Comparison of ENCODE assay signal across 10 cellular contexts in the genomic region with DNA sequence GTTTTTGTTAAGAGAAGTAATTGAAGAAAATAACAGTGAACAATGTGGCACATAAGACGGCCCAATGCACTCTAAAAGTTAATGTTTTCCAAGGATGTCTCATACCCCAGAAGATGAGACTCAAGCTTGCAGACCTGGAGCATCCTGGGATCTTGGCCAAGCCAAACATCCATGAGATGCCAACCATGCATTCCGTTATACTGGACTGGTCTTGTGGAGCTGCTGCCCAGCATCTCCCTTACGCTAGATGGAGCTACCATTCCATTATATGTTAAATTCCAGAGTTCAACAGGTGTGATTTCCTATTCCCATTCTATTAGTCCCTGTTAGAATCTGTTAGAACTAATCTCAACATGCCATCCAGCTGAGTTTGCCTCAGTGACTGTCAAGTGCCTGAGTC.
DNase-seq lines count a peak whose midpoint lies in the region; ATAC-seq and TF ChIP-seq lines count a peak whose summit lies in the region.
"Had no signal": no experiment of that assay in that cellular context is flagged by ENCODE, and none has a peak within 500 bp of the region (broad histone marks: within the 10 kb centered on the region; RNA-seq: fewer than 3 reads in every experiment).

No MANE protein-coding gene starts in this region.

- H3K4me3 ChIP-seq in smooth muscle cell: no peak overlapping the region

- H3K27ac Mint-ChIP-seq in activated T-cell treated with anti-CD3 and anti-CD28 coated beads, Interleukin-2, amount 50 U/mL, for 72 hours: no peak overlapping the region
- H3K27ac Mint-ChIP-seq in stimulated activated naive CD8-positive, alpha-beta T cell treated with anti-CD3 and anti-CD28 coated beads, Interleukin-15, amount 100 ng/mL, for 72 hours: no peak overlapping the region
- H3K27ac Mint-ChIP-seq: naive B cell; T-helper 1 cell treated with Interleukin-12 subunit alpha and Interleukin-12 subunit beta and Interleukin-4 antibody, amounts not matched to agents 30 μg/mL and 1 μg/mL, for 36 hours had no signal

- no peaks in the 10 kb centered on the region for H3K27me3 Mint-ChIP-seq in activated T-cell treated with anti-CD3 and anti-CD28 coated beads, Interleukin-2, amount 50 U/mL, for 72 hours (ENCODE audit: low read depth)
- H3K27me3 Mint-ChIP-seq in stimulated activated naive CD8-positive, alpha-beta T cell treated with anti-CD3 and anti-CD28 coated beads, Interleukin-15, amount 100 ng/mL, for 72 hours: no peaks in the 10 kb centered on the region
- H3K27me3 Mint-ChIP-seq: naive B cell had no signal

- H3K4me3 Mint-ChIP-seq in activated T-cell treated with anti-CD3 and anti-CD28 coated beads, Interleukin-2, amount 50 U/mL, for 72 hours: no peak overlapping the region
- no peak overlapping the region for H3K4me3 Mint-ChIP-seq in stimulated activated naive CD8-positive, alpha-beta T cell treated with anti-CD3 and anti-CD28 coated beads, Interleukin-15, amount 100 ng/mL, for 72 hours
- H3K4me3 Mint-ChIP-seq: naive B cell; T-helper 1 cell treated with Interleukin-12 subunit alpha and Interleukin-12 subunit beta and Interleukin-4 antibody, amounts not matched to agents 30 μg/mL and 1 μg/mL, for 36 hours had no signal

- no peaks in the 10 kb centered on the region for H3K4me1 ChIP-seq in smooth muscle cell (ENCODE audit: low read depth)

- peak; percentile 12 for DNase-seq in NCI-H1092 treated with DMSO at 0.1 percent for 48 hours (lab: John Stamatoyannopoulos, UW)
- no peak for DNase-seq in NCI-H1092 (lab: John Stamatoyannopoulos, UW)
- peak; percentile 60 for DNase-seq in NCI-H69 (lab: John Stamatoyannopoulos, UW)
- DNase-seq in smooth muscle cell (lab: John Stamatoyannopoulos, UW; ENCODE audit: unreplicated experiment): no peak
- no peak for DNase-seq in activated T-cell treated with anti-CD3 and anti-CD28 coated beads, Interleukin-2, amount 50 U/mL, for 72 hours
- DNase-seq in stimulated activated naive CD8-positive, alpha-beta T cell treated with anti-CD3 and anti-CD28 coated beads, Interleukin-15, amount 100 ng/mL, for 72 hours: no peak
- DNase-seq in superior temporal gyrus (ENCODE audit: extremely low spot score): no peak
- DNase-seq: naive B cell had no signal

- H3K36me3 Mint-ChIP-seq in activated T-cell treated with anti-CD3 and anti-CD28 coated beads, Interleukin-2, amount 50 U/mL, for 72 hours (ENCODE audit: insufficient read depth in 2 of 2): no peaks in the 10 kb centered on the region
- H3K36me3 Mint-ChIP-seq: naive B cell had no signal

- 29% methylated on average over 3 of the region's 3 CpGs for WGBS in smooth muscle cell (ENCODE audit: low lambda C conversion rate)

- no peaks in the 10 kb centered on the region for H3K9me3 Mint-ChIP-seq in activated T-cell treated with anti-CD3 and anti-CD28 coated beads, Interleukin-2, amount 50 U/mL, for 72 hours
- no peaks in the 10 kb centered on the region for H3K9me3 Mint-ChIP-seq in stimulated activated naive CD8-positive, alpha-beta T cell treated with anti-CD3 and anti-CD28 coated beads, Interleukin-15, amount 100 ng/mL, for 72 hours
- H3K9me3 Mint-ChIP-seq: T-helper 1 cell treated with Interleukin-12 subunit alpha and Interleukin-12 subunit beta and Interleukin-4 antibody, amounts not matched to agents 30 μg/mL and 1 μg/mL, for 36 hours had no signal

- no peak overlapping the region for H2AFZ ChIP-seq in smooth muscle cell (ENCODE audit: low read depth)

- no peak overlapping the region for H3K27ac ChIP-seq in smooth muscle cell (ENCODE audit: low read depth)

- H3K9ac ChIP-seq in smooth muscle cell (ENCODE audit: low read depth): no peak overlapping the region

- no peaks in the 10 kb centered on the region for H4K20me1 ChIP-seq in smooth muscle cell (ENCODE audit: low read depth)

- no peaks in the 10 kb centered on the region for H3K79me2 ChIP-seq in smooth muscle cell (ENCODE audit: low read depth)

- peaks cover 6% of the 10 kb centered on the region for H3K27me3 ChIP-seq in smooth muscle cell (ENCODE audit: low read depth)

- no peak overlapping the region for H3K4me2 ChIP-seq in smooth muscle cell

- no peaks in the 10 kb centered on the region for H3K36me3 ChIP-seq in smooth muscle cell (ENCODE audit: low read depth)

- H3K4me1 Mint-ChIP-seq in activated T-cell treated with anti-CD3 and anti-CD28 coated beads, Interleukin-2, amount 50 U/mL, for 72 hours (ENCODE audit: low read depth): no peaks in the 10 kb centered on the region
- no peaks in the 10 kb centered on the region for H3K4me1 Mint-ChIP-seq in stimulated activated naive CD8-positive, alpha-beta T cell treated with anti-CD3 and anti-CD28 coated beads, Interleukin-15, amount 100 ng/mL, for 72 hours

- peak; percentile 42 for TF ChIP-seq CTCF in smooth muscle cell (IDR thresholded peaks at IDR 0.05; ENCODE audit: borderline replicate concordance, insufficient read depth, poor library complexity, severe bottlenecking)

- no peaks in the 10 kb centered on the region for H3F3A ChIP-seq in smooth muscle cell (ENCODE audit: low read depth)

- ATAC-seq in esophagus mucosa: peak; percentile 77
- ATAC-seq in activated T-cell treated with anti-CD3 and anti-CD28 coated beads, Interleukin-2, amount 50 U/mL, for 72 hours (replicated peaks in 1 of 2): no peak
- no peak for ATAC-seq in stimulated activated naive CD8-positive, alpha-beta T cell treated with anti-CD3 and anti-CD28 coated beads, Interleukin-15, amount 100 ng/mL, for 72 hours

- H3K9me3 ChIP-seq in smooth muscle cell (replicated peaks; ENCODE audit: low read depth): no peaks in the 10 kb centered on the region

Comparison
In these comparisons a context has a peak if more than half of its experiments do, and no peak if none do; other contexts are left out.
1. DNase-seq: peak in NCI-H1092 treated with DMSO at 0.1 percent for 48 hours (single experiment) and NCI-H69 (single experiment); none in NCI-H1092 (single experiment), smooth muscle cell (single experiment), activated T-cell treated with anti-CD3 and anti-CD28 coated beads, Interleukin-2, amount 50 U/mL, for 72 hours (0 of 2), stimulated activated naive CD8-positive, alpha-beta T cell treated with anti-CD3 and anti-CD28 coated beads, Interleukin-15, amount 100 ng/mL, for 72 hours (0 of 2) and superior temporal gyrus (single experiment).